In genomic region chr18:63284173-63284765, GRCh38 we compare ENCODE assay signal across 24 cellular contexts. TPM values are rescaled to one million over a fixed set of nuclear protein-coding genes. Genes with fewer than 3 reads are reported as not detected.
DNase-seq lines count a peak whose midpoint lies in the region; ATAC-seq, FAIRE-seq and TF ChIP-seq lines count a peak whose summit lies in the region.
"Had no signal": no experiment of that assay in that cellular context is flagged by ENCODE, and none has a peak within 500 bp of the region (broad histone marks: within the 10 kb centered on the region; RNA-seq: fewer than 3 reads in every experiment).

No MANE protein-coding gene starts in this region.

- no peak overlapping the region for H3K4me3 Mint-ChIP-seq in CD8-positive, alpha-beta T cell
- H3K4me3 Mint-ChIP-seq: activated naive CD8-positive, alpha-beta T cell treated with anti-CD3 and anti-CD28 coated beads, Interleukin-2, amount 10 ng/mL, durations not matched to agents 7 days and 5 days; activated T-helper 1 cell treated with anti-CD3 and anti-CD28 coated beads, Interleukin-12 subunit alpha, Interleukin-12 subunit beta, Interleukin-2, Interleukin-4 antibody, amounts not matched to agents 30 ng/mL and 10 ng/mL and 1 ng/mL, durations not matched to agents 14 hours and 24 hours and 36 hours; endodermal cell; stimulated activated naive CD8-positive, alpha-beta T cell treated with anti-CD3 and anti-CD28 coated beads, Interleukin-15, Interleukin-2, amounts not matched to agents 100 ng/mL and 50 ng/mL, for 24 hours had no signal

- peaks cover 100% of the 10 kb centered on the region for H3K79me2 ChIP-seq in OCI-LY3 (ENCODE audit: low read length)

- H4K20me1 ChIP-seq in OCI-LY3 (ENCODE audit: insufficient read depth, low read length), result peaks cover 91% of the 10 kb centered on the region

- TF ChIP-seq CTCF in CD8-positive, alpha-beta T cell (IDR thresholded peaks at IDR 0.05), result no peak
- TF ChIP-seq CTCF in OCI-LY3 (IDR thresholded peaks at IDR 0.05; ENCODE audit: low read depth, low read length) (no peak), lower lobe of right lung (IDR thresholded peaks at IDR 0.05) (no peak), stomach (IDR thresholded peaks at IDR 0.05) (no peak), body of pancreas (IDR thresholded peaks at IDR 0.05) (no peak), foreskin keratinocyte (conservative IDR thresholded peaks at IDR 0.05) (no peak)

- H3K4me2 ChIP-seq in OCI-LY3 (ENCODE audit: low read length), result peak overlapping the region; percentile 83

- H2AFZ ChIP-seq in OCI-LY3 (ENCODE audit: low read depth, low read length), result no peak overlapping the region

- TF ChIP-seq POLR2A in stomach (IDR thresholded peaks at IDR 0.05) (no peak), body of pancreas (IDR thresholded peaks at IDR 0.05) (no peak)

- H3K27ac ChIP-seq in CD8-positive, alpha-beta T cell (ENCODE audit: low read depth, low read length), result no peak overlapping the region
- peak overlapping the region; percentile 83; the same call in 1 of the 2 replicates for H3K27ac ChIP-seq in OCI-LY3 (ENCODE audit: low read length)
- H3K27ac ChIP-seq in lower lobe of right lung, result no peak overlapping the region
- peak overlapping the region in 4 of 5 donors; percentile 40 to 75 (median 46) for H3K27ac ChIP-seq in stomach
- no peak overlapping the region for H3K27ac ChIP-seq in body of pancreas
- H3K27ac ChIP-seq in foreskin keratinocyte, result no peak overlapping the region
- H3K27ac ChIP-seq: brain microvascular endothelial cell, colonic mucosa had no signal

- H3K36me3 ChIP-seq in CD8-positive, alpha-beta T cell (ENCODE audit: insufficient read depth, low read length), result peaks cover 9% of the 10 kb centered on the region
- H3K36me3 ChIP-seq in OCI-LY3 (replicated peaks; ENCODE audit: low read depth, low read length) (peaks cover 71% of the 10 kb centered on the region), lower lobe of right lung (no peaks in the 10 kb centered on the region), stomach (no peaks in the 10 kb centered on the region), body of pancreas (replicated peaks in 1 of 2; ENCODE audit: insufficient read depth in 1 of 2, low read depth in 2 of 2) (no peaks in the 10 kb centered on the region)
- H3K36me3 ChIP-seq: brain microvascular endothelial cell, colonic mucosa had no signal

- peaks cover 57% of the 10 kb centered on the region for H3K4me1 ChIP-seq in CD8-positive, alpha-beta T cell (ENCODE audit: insufficient read depth, low read length)
- H3K4me1 ChIP-seq in OCI-LY3 (ENCODE audit: low read length) (peaks cover 80% of the 10 kb centered on the region), lower lobe of right lung (peaks cover 9% of the 10 kb centered on the region), stomach (peaks cover 0 to 63% (median 26%) of the 10 kb centered on the region in 4 donors), body of pancreas (no peaks in the 10 kb centered on the region), foreskin keratinocyte (no peaks in the 10 kb centered on the region)
- H3K4me1 ChIP-seq: colonic mucosa had no signal

- peaks cover 34% of the 10 kb centered on the region for H3K4me1 Mint-ChIP-seq in CD8-positive, alpha-beta T cell (ENCODE audit: low read depth)
- H3K4me1 Mint-ChIP-seq: endodermal cell had no signal

- no peak overlapping the region for H3K4me3 ChIP-seq in CD8-positive, alpha-beta T cell (ENCODE audit: low read depth, low read length)
- peak overlapping the region; percentile 63; the same call in 1 of the 2 replicates for H3K4me3 ChIP-seq in OCI-LY3 (ENCODE audit: low read length)
- H3K4me3 ChIP-seq in lower lobe of right lung, result no peak overlapping the region
- H3K4me3 ChIP-seq in stomach, result no peak overlapping the region
- H3K4me3 ChIP-seq in body of pancreas, result no peak overlapping the region
- H3K4me3 ChIP-seq: colonic mucosa had no signal

- H3K27me3 Mint-ChIP-seq in CD8-positive, alpha-beta T cell (ENCODE audit: low read depth), result no peaks in the 10 kb centered on the region
- H3K27me3 Mint-ChIP-seq: activated naive CD8-positive, alpha-beta T cell treated with anti-CD3 and anti-CD28 coated beads, Interleukin-2, amount 10 ng/mL, durations not matched to agents 7 days and 5 days; CD8-positive, alpha-beta memory T cell; stimulated activated naive CD8-positive, alpha-beta T cell treated with anti-CD3 and anti-CD28 coated beads, Interleukin-15, Interleukin-2, amounts not matched to agents 100 ng/mL and 50 ng/mL, for 24 hours had no signal

- no peaks in the 10 kb centered on the region for H3K9me3 Mint-ChIP-seq in CD8-positive, alpha-beta T cell
- H3K9me3 Mint-ChIP-seq: activated naive CD8-positive, alpha-beta T cell treated with anti-CD3 and anti-CD28 coated beads, Interleukin-2, amount 10 ng/mL, durations not matched to agents 7 days and 5 days; activated T-helper 1 cell treated with anti-CD3 and anti-CD28 coated beads, Interleukin-12 subunit alpha, Interleukin-12 subunit beta, Interleukin-2, Interleukin-4 antibody, amounts not matched to agents 30 ng/mL and 10 ng/mL and 1 ng/mL, durations not matched to agents 14 hours and 24 hours and 36 hours; CD8-positive, alpha-beta memory T cell; endodermal cell had no signal

- H3K27ac Mint-ChIP-seq in CD8-positive, alpha-beta T cell, result peak overlapping the region; percentile 53
- H3K27ac Mint-ChIP-seq: activated naive CD8-positive, alpha-beta T cell treated with anti-CD3 and anti-CD28 coated beads, Interleukin-2, amount 10 ng/mL, durations not matched to agents 7 days and 5 days; activated T-helper 1 cell treated with anti-CD3 and anti-CD28 coated beads, Interleukin-12 subunit alpha, Interleukin-12 subunit beta, Interleukin-2, Interleukin-4 antibody, amounts not matched to agents 30 ng/mL and 10 ng/mL and 1 ng/mL, durations not matched to agents 14 hours and 24 hours and 36 hours; endodermal cell had no signal

- WGBS in stomach, 5 donors, result 82 to 94% (median 94%) methylated on average over 5 of the region's 5 CpGs
- WGBS in body of pancreas, 2 donors, result 85 to 94% methylated on average over 5 of the region's 5 CpGs

- intact Hi-C loops in CD8-positive, alpha-beta T cell (cut with DNase I, micrococcal nuclease), result no loop called here
- intact Hi-C loops in lower lobe of right lung (cut with DNase I) (no loop called here), stomach (cut with DNase I; ENCODE audit: low total_unique reads) (no loop called here), body of pancreas (cut with DNase I) (no loop called here)

- POLR2A ChIA-PET in CD8-positive, alpha-beta T cell (lab: Charles Lee), result no interaction called here

- H3K27me3 ChIP-seq in CD8-positive, alpha-beta T cell (ENCODE audit: insufficient read depth, low read length), result no peaks in the 10 kb centered on the region
- no peaks in the 10 kb centered on the region for H3K27me3 ChIP-seq in OCI-LY3 (ENCODE audit: low read depth, low read length)
- H3K27me3 ChIP-seq in lower lobe of right lung (ENCODE audit: low read depth), result no peaks in the 10 kb centered on the region
- H3K27me3 ChIP-seq in stomach, result no peaks in the 10 kb centered on the region
- H3K27me3 ChIP-seq in body of pancreas, result no peaks in the 10 kb centered on the region
- H3K27me3 ChIP-seq in foreskin keratinocyte, result peaks cover 17% of the 10 kb centered on the region
- H3K27me3 ChIP-seq: brain microvascular endothelial cell, colonic mucosa had no signal

- no peak for ATAC-seq in CD8-positive, alpha-beta T cell
- ATAC-seq in lower lobe of right lung (peak; percentile 45 to 70), body of pancreas (no peak), foreskin keratinocyte (no peak)
- ATAC-seq: left cardiac atrium, PC-3 had no signal

- H3K36me3 Mint-ChIP-seq in CD8-positive, alpha-beta T cell, result peaks cover 44% of the 10 kb centered on the region

- DNase-seq in CD8-positive, alpha-beta T cell, result no peak
- DNase-seq in lower lobe of right lung (no peak), stomach (no peak), body of pancreas (no peak), GM19239 (ENCODE audit: insufficient read length, low spot score) (no peak), foreskin keratinocyte (no peak)
- DNase-seq: activated naive CD8-positive, alpha-beta T cell treated with anti-CD3 and anti-CD28 coated beads, Interleukin-2, amount 10 ng/mL, durations not matched to agents 7 days and 5 days; brain microvascular endothelial cell; CD8-positive, alpha-beta memory T cell; colonic mucosa; DND-41; endodermal cell; H7; left cardiac atrium; NCI-H1930; NCI-H2227 treated with DMSO at 0.1 percent for 48 hours; NCI-H774; PC-3; SHP77 treated with DMSO at 0.1 percent for 48 hours; stimulated activated CD4-positive, alpha-beta T cell treated with anti-CD3 and anti-CD28 coated beads, Interleukin-2, amount 100 ng/mL, for 24 hours; T-helper 2 cell had no signal

- FAIRE-seq in GM19239 (lab: Jason Lieb, UNC), result no peak

- H3K9ac ChIP-seq in OCI-LY3 (ENCODE audit: low read length), result peak overlapping the region; percentile 55

- no peak for TF ChIP-seq EP300 in stomach (IDR thresholded peaks at IDR 0.05)

- CTCF ChIA-PET in CD8-positive, alpha-beta T cell (lab: Charles Lee), result interaction anchor here (1.1 kb wide), 1 partner anchor 35 kb away, joined by 3 read pairs; the partner anchor contains the start of gene BCL2

- no peaks in the 10 kb centered on the region for H3K9me3 ChIP-seq in CD8-positive, alpha-beta T cell (ENCODE audit: low read length)
- H3K9me3 ChIP-seq in OCI-LY3 (ENCODE audit: insufficient read depth, low read length) (no peaks in the 10 kb centered on the region), lower lobe of right lung (no peaks in the 10 kb centered on the region), stomach (no peaks in the 10 kb centered on the region), body of pancreas (no peaks in the 10 kb centered on the region)
- H3K9me3 ChIP-seq: colonic mucosa had no signal

RNA-seq across cellular contexts. Expression of gene BCL2, which starts 35.3 kb away (rescaled TPM):
- 10 to 100 TPM; 39.5 to 40.5 TPM for total RNA-seq in CD8-positive, alpha-beta T cell
- total RNA-seq in lower lobe of right lung (11.0 TPM), stomach (10 to 100 TPM in 3 of 5 donors, 1 to 10 TPM in 2; 3.5 to 53.9 (median 12.1) TPM), body of pancreas (10 to 100 TPM; 10.1 to 18.5 TPM), foreskin keratinocyte (0.99 and 1.9 TPM in 2 replicates)
- polyA plus RNA-seq in stomach (1 to 10 TPM; 1.5 to 3.7 (median 1.5) TPM), foreskin keratinocyte (0.35 and 0.69 TPM in 2 replicates)

Comparison
In these comparisons a context has a peak if more than half of its experiments do, and no peak if none do; other contexts are left out.
1. ATAC-seq: peak in lower lobe of right lung (2 of 2); none in CD8-positive, alpha-beta T cell (single experiment), body of pancreas (single experiment) and foreskin keratinocyte (single experiment).
2. H3K27ac ChIP-seq: peak in OCI-LY3 (single experiment) and stomach (4 of 5); none in CD8-positive, alpha-beta T cell (single experiment), lower lobe of right lung (single experiment), body of pancreas (0 of 4) and foreskin keratinocyte (single experiment).